ENCODE assay signal across 11 cellular contexts in the genomic region with DNA sequence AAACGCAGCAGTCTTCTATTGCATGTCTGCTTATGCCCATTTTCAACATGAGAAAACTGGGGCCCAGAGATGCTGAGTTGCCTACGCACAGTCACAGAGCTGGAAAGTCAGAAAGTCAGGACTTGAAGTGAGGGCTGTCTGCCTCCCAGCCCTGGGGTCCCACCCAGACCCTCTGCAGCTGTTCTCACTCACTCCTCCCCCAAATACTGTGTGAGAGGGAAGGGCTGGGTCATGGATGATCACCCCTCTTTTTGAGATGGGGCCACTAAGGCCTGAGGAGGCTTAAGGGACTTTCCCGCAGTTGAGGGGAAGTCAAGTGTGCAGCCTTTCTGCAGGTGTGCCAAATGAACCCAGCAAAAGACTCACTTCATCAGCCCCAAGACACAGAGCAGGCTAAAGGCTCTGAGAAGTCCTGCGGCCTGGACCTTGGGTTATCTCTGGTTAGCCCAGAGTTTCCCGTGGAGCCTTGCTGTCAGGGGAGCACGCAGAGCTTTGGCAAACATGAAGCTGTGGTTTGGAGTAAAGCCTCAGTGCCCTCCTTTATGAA. TPM values are rescaled to one million over a fixed set of nuclear protein-coding genes. Genes with fewer than 3 reads are reported as not detected.
DNase-seq lines count a peak whose midpoint lies in the region; ATAC-seq and TF ChIP-seq lines count a peak whose summit lies in the region.
"Had no signal": no experiment of that assay in that cellular context is flagged by ENCODE, and none has a peak within 500 bp of the region (broad histone marks: within the 10 kb centered on the region; RNA-seq: fewer than 3 reads in every experiment).

No MANE protein-coding gene starts in this region.

- no peaks in the 10 kb centered on the region for H3K36me3 Mint-ChIP-seq in activated naive CD4-positive, alpha-beta T cell treated with anti-CD3 and anti-CD28 coated beads, Interleukin-2, amount 50 U/mL, for 72 hours
- H3K36me3 Mint-ChIP-seq in T-helper 2 cell treated with Interferon-gamma antibody and Interleukin-4, amounts not matched to agents 5 μg/mL and 100 μg/mL, for 36 hours (ENCODE audit: low read depth) = no peaks in the 10 kb centered on the region

- TF ChIP-seq POLR2A in lower leg skin (IDR thresholded peaks at IDR 0.05) = no peak

- no peak for DNase-seq in activated naive CD4-positive, alpha-beta T cell treated with anti-CD3 and anti-CD28 coated beads, Interleukin-2, amount 50 U/mL, for 72 hours (ENCODE audit: low spot score in 2 of 2)
- no peak for DNase-seq in activated naive CD4-positive, alpha-beta T cell (lab: John Stamatoyannopoulos, UW)
- DNase-seq in left lobe of liver (ENCODE audit: low spot score) (no peak), lower leg skin (ENCODE audit: low spot score in 2 of 2) (no peak)
- DNase-seq in T-helper 2 cell treated with Interferon-gamma antibody and Interleukin-4, amounts not matched to agents 5 μg/mL and 100 μg/mL, for 36 hours (ENCODE audit: low spot score) = no peak
- DNase-seq: activated naive CD4-positive, alpha-beta T cell treated with anti-CD3 and anti-CD28 coated beads, Interleukin-2, amount 50 U/mL, for 16 hours had no signal

- peaks cover 16 to 74% (median 55%) of the 10 kb centered on the region in 5 donors for H3K4me1 ChIP-seq in subcutaneous abdominal adipose tissue (ENCODE audit: control insufficient read depth in 5 of 5, insufficient read depth in 5 of 5, low read length in 5 of 5)

- peaks cover 1% of the 10 kb centered on the region for H3K4me1 Mint-ChIP-seq in T-helper 2 cell treated with Interferon-gamma antibody and Interleukin-4, amounts not matched to agents 5 μg/mL and 100 μg/mL, for 36 hours (ENCODE audit: low read depth)

- peak in 1 of 2 donors; percentile 42 for ATAC-seq in activated naive CD4-positive, alpha-beta T cell treated with anti-CD3 and anti-CD28 coated beads, Interleukin-2, amount 50 U/mL, for 72 hours
- ATAC-seq in GM21737 (IDR thresholded peaks at IDR 0.05; ENCODE audit: unreplicated experiment) = peak; percentile 90
- ATAC-seq in HG03520 (IDR thresholded peaks at IDR 0.05; ENCODE audit: unreplicated experiment) = peak; percentile 90
- no peak for ATAC-seq in left lobe of liver

- H3K9me3 Mint-ChIP-seq in activated naive CD4-positive, alpha-beta T cell treated with anti-CD3 and anti-CD28 coated beads, Interleukin-2, amount 50 U/mL, for 72 hours = no peaks in the 10 kb centered on the region
- no peaks in the 10 kb centered on the region for H3K9me3 Mint-ChIP-seq in T-helper 2 cell treated with Interferon-gamma antibody and Interleukin-4, amounts not matched to agents 5 μg/mL and 100 μg/mL, for 36 hours

- H3K4me3 Mint-ChIP-seq in T-helper 2 cell treated with Interferon-gamma antibody and Interleukin-4, amounts not matched to agents 5 μg/mL and 100 μg/mL, for 36 hours = no peak overlapping the region

- H3K27ac Mint-ChIP-seq in activated naive CD4-positive, alpha-beta T cell treated with anti-CD3 and anti-CD28 coated beads, Interleukin-2, amount 50 U/mL, for 72 hours = peak overlapping the region; percentile 47 to 62
- no peak overlapping the region for H3K27ac Mint-ChIP-seq in T-helper 2 cell treated with Interferon-gamma antibody and Interleukin-4, amounts not matched to agents 5 μg/mL and 100 μg/mL, for 36 hours

- WGBS in lower leg skin, 2 donors = 60 to 61% methylated on average over 6 of the region's 6 CpGs

- H3K4me3 ChIP-seq in subcutaneous abdominal adipose tissue (ENCODE audit: low read depth in 1 of 5, low read length in 5 of 5) = no peak overlapping the region
- H3K4me3 ChIP-seq in lower leg skin (ENCODE audit: low read depth, poor library complexity, severe bottlenecking) = no peak overlapping the region

- H3K27me3 Mint-ChIP-seq in T-helper 2 cell treated with Interferon-gamma antibody and Interleukin-4, amounts not matched to agents 5 μg/mL and 100 μg/mL, for 36 hours (ENCODE audit: low read depth) = no peaks in the 10 kb centered on the region

- no peak for TF ChIP-seq CTCF in lower leg skin (IDR thresholded peaks at IDR 0.05)

- peaks cover 0 to 5% (median 0%) of the 10 kb centered on the region in 5 donors for H3K27me3 ChIP-seq in subcutaneous abdominal adipose tissue (ENCODE audit: control insufficient read depth in 5 of 5, insufficient read depth in 4 of 5, low read length in 5 of 5)

- intact Hi-C loops in lower leg skin (cut with DNase I; ENCODE audit: low total_unique reads) = no loop called here

- H3K9me3 ChIP-seq in subcutaneous abdominal adipose tissue (ENCODE audit: control insufficient read depth in 5 of 5, low read length in 5 of 5) = no peaks in the 10 kb centered on the region

- H3K36me3 ChIP-seq in subcutaneous abdominal adipose tissue (ENCODE audit: control insufficient read depth in 5 of 5, insufficient read depth in 5 of 5, low read length in 5 of 5) = peaks cover 0 to 8% (median 4%) of the 10 kb centered on the region in 5 donors

- H3K9ac ChIP-seq in subcutaneous abdominal adipose tissue (ENCODE audit: low read length in 5 of 5) = no peak overlapping the region

- peak overlapping the region; percentile 35 for H3K27ac ChIP-seq in subcutaneous abdominal adipose tissue (ENCODE audit: low read depth, low read length)
- H3K27ac ChIP-seq: C4-2B had no signal

RNA-seq across cellular contexts. Expression of a gene that starts 18.7 kb away (rescaled TPM):
- total RNA-seq in activated naive CD4-positive, alpha-beta T cell treated with anti-CD3 and anti-CD28 coated beads, Interleukin-2, amount 50 U/mL, for 72 hours = 10 to 100 TPM in 1 of 2 donors, 1 to 10 TPM in 1; 9.8 to 17.3 TPM
- total RNA-seq in left lobe of liver = 24.5 TPM
- total RNA-seq in lower leg skin = 1 to 10 TPM; 1.5 to 5.0 (median 3.4) TPM
- total RNA-seq: fibroblast of lung had no signal
